In the genomic region with DNA sequence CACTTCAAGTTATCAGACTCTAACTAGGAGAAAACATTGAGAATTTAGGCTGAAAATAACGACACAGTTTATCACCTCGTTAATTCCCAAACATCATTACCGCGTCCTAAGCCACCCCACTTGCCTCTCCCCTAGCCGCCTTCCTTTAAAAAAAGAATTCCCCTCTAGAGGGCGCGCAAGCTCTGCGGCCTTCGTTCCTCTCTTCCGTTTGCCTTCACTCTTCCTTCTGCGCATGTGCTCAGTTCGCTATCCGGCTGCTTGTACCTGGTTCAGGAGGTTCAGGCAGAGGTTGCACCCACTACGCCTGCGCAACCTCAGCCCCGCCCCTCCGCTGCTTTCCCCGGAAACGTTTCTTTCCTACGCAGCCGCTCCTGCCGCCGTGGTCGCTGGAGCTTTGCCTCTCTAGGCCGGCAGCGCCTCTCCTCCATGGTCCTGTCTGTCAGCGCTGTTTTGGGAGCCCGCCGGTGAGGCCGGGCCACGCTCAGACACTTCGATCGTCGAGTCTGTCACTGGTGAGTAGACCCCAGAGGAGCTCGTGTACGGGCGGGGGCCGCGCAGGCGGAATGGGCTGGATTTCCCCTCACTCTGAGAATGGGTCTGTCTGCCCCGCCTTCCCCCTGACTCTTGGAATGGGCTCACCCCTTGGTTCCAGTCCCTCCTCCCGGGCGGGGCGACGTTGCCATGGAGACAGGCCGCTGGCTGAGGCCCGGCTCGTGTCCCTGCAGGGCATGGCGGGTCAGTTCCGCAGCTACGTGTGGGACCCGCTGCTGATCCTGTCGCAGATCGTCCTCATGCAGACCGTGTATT, we compare ENCODE assay signal across 1 cellular context.
TF ChIP-seq lines count a peak whose summit lies in the region.

A gene (plus strand): TSS at position 353 of the 807 bp plus-strand sequence. CDS start 376 bp downstream, at position 729.

TF ChIP-seq in HepG2, 621 proteins besides CTCF, POLR2A, EP300 and RAD21 (continued from another document and continues in another):
- TF ChIP-seq, protein P1, sequence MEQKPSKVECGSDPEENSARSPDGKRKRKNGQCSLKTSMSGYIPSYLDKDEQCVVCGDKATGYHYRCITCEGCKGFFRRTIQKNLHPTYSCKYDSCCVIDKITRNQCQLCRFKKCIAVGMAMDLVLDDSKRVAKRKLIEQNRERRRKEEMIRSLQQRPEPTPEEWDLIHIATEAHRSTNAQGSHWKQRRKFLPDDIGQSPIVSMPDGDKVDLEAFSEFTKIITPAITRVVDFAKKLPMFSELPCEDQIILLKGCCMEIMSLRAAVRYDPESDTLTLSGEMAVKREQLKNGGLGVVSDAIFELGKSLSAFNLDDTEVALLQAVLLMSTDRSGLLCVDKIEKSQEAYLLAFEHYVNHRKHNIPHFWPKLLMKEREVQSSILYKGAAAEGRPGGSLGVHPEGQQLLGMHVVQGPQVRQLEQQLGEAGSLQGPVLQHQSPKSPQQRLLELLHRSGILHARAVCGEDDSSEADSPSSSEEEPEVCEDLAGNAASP (CRISPR knock-in tag; IDR thresholded peaks at IDR 0.05; ENCODE audit: borderline replicate concordance) = peak; percentile 76
- TF ChIP-seq MXI1 (IDR thresholded peaks at IDR 0.05; ENCODE audit: borderline replicate concordance, low read depth, low read length) (peak; percentile 100), ZNF12 (CRISPR knock-in tag; IDR thresholded peaks at IDR 0.05) (peak; percentile 38), CENPT (CRISPR knock-in tag; IDR thresholded peaks at IDR 0.05; ENCODE audit: low read depth) (peak; percentile 52; the same call in 1 of the 2 replicates), DNMT3B (CRISPR knock-in tag; conservative IDR thresholded peaks at IDR 0.05) (peak; percentile 55), ZNF30 (CRISPR knock-in tag; IDR thresholded peaks at IDR 0.05) (no peak), ZNF34 (CRISPR knock-in tag; IDR thresholded peaks at IDR 0.05; ENCODE audit: borderline replicate concordance) (peak; percentile 99), FOXO1 (CRISPR knock-in tag; IDR thresholded peaks at IDR 0.05) (peak; percentile 69), ZNF7 (CRISPR knock-in tag; IDR thresholded peaks at IDR 0.05) (no peak), DR1 (CRISPR knock-in tag; IDR thresholded peaks at IDR 0.05) (peak; percentile 79), SNRNP70 (IDR thresholded peaks at IDR 0.05; ENCODE audit: low read depth, low read length) (no peak), SIN3A (IDR thresholded peaks at IDR 0.05; ENCODE audit: borderline replicate concordance, low read depth, low read length) (peak; percentile 100), ATRX (CRISPR knock-in tag; IDR thresholded peaks at IDR 0.05; ENCODE audit: borderline replicate concordance) (0 out of 2 replicates have a peak, but pooled peaks have one; percentile 92), RARG (CRISPR knock-in tag; IDR thresholded peaks at IDR 0.05; ENCODE audit: low read depth) (peak; percentile 94; the same call in 1 of the 2 replicates), KDM3A (CRISPR knock-in tag; IDR thresholded peaks at IDR 0.05; ENCODE audit: low read depth) (peak; percentile 98), ZNF614 (CRISPR knock-in tag; IDR thresholded peaks at IDR 0.05; ENCODE audit: borderline replicate concordance) (peak; percentile 94), KMT2B (CRISPR knock-in tag; IDR thresholded peaks at IDR 0.05) (peak; percentile 94), ZNF33A (CRISPR knock-in tag; IDR thresholded peaks at IDR 0.05; ENCODE audit: borderline replicate concordance) (peak; percentile 27; the same call in 1 of the 2 replicates), BCL6 (CRISPR knock-in tag; IDR thresholded peaks at IDR 0.05) (peak; percentile 73), EZH2 (conservative IDR thresholded peaks at IDR 0.05; ENCODE audit: low read depth, low read length) (no peak), SP5 (CRISPR knock-in tag; IDR thresholded peaks at IDR 0.05; ENCODE audit: borderline replicate concordance, low read depth) (peak; percentile 93), BRCA1 (CRISPR knock-in tag; IDR thresholded peaks at IDR 0.05) (peak; percentile 90), TAF1 (CRISPR knock-in tag; IDR thresholded peaks at IDR 0.05) (peak; percentile 96), ZNF644 (CRISPR knock-in tag; IDR thresholded peaks at IDR 0.05; ENCODE audit: low read depth) (no peak), ONECUT2 (CRISPR knock-in tag; IDR thresholded peaks at IDR 0.05) (peak; percentile 25; the same call in 1 of the 2 replicates), ZNF775 (CRISPR knock-in tag; IDR thresholded peaks at IDR 0.05; ENCODE audit: borderline replicate concordance) (peak; percentile 89; the same call in 1 of the 2 replicates), HDAC2 (CRISPR knock-in tag; IDR thresholded peaks at IDR 0.05) (peak; percentile 84), TARDBP (CRISPR knock-in tag; IDR thresholded peaks at IDR 0.05) (peak; percentile 98), RORA (CRISPR knock-in tag; IDR thresholded peaks at IDR 0.05) (no peak), KAT8 (CRISPR knock-in tag; IDR thresholded peaks at IDR 0.05) (peak; percentile 99), NFE2L2 (IDR thresholded peaks at IDR 0.05; ENCODE audit: low read length) (peak; percentile 28; the same call in 1 of the 2 replicates)
- TF ChIP-seq, protein P2, sequence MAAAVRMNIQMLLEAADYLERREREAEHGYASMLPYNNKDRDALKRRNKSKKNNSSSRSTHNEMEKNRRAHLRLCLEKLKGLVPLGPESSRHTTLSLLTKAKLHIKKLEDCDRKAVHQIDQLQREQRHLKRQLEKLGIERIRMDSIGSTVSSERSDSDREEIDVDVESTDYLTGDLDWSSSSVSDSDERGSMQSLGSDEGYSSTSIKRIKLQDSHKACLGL (CRISPR knock-in tag; IDR thresholded peaks at IDR 0.05) = peak; percentile 100
- TF ChIP-seq, protein P3, sequence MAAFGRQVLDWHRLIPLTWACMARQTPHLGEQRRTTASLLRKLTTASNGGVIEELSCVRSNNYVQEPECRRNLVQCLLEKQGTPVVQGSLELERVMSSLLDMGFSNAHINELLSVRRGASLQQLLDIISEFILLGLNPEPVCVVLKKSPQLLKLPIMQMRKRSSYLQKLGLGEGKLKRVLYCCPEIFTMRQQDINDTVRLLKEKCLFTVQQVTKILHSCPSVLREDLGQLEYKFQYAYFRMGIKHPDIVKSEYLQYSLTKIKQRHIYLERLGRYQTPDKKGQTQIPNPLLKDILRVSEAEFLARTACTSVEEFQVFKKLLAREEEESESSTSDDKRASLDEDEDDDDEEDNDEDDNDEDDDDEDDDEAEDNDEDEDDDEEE (CRISPR knock-in tag; IDR thresholded peaks at IDR 0.05) = peak; percentile 97
- TF ChIP-seq, protein P4, sequence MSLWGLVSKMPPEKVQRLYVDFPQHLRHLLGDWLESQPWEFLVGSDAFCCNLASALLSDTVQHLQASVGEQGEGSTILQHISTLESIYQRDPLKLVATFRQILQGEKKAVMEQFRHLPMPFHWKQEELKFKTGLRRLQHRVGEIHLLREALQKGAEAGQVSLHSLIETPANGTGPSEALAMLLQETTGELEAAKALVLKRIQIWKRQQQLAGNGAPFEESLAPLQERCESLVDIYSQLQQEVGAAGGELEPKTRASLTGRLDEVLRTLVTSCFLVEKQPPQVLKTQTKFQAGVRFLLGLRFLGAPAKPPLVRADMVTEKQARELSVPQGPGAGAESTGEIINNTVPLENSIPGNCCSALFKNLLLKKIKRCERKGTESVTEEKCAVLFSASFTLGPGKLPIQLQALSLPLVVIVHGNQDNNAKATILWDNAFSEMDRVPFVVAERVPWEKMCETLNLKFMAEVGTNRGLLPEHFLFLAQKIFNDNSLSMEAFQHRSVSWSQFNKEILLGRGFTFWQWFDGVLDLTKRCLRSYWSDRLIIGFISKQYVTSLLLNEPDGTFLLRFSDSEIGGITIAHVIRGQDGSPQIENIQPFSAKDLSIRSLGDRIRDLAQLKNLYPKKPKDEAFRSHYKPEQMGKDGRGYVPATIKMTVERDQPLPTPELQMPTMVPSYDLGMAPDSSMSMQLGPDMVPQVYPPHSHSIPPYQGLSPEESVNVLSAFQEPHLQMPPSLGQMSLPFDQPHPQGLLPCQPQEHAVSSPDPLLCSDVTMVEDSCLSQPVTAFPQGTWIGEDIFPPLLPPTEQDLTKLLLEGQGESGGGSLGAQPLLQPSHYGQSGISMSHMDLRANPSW (CRISPR knock-in tag; IDR thresholded peaks at IDR 0.05; ENCODE audit: borderline replicate concordance) = peak; percentile 92; the same call in 1 of the 2 replicates
- TF ChIP-seq, protein P5, sequence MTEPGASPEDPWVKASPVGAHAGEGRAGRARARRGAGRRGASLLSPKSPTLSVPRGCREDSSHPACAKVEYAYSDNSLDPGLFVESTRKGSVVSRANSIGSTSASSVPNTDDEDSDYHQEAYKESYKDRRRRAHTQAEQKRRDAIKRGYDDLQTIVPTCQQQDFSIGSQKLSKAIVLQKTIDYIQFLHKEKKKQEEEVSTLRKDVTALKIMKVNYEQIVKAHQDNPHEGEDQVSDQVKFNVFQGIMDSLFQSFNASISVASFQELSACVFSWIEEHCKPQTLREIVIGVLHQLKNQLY (CRISPR knock-in tag; IDR thresholded peaks at IDR 0.05) = peak; percentile 67
- TF ChIP-seq, protein P6, sequence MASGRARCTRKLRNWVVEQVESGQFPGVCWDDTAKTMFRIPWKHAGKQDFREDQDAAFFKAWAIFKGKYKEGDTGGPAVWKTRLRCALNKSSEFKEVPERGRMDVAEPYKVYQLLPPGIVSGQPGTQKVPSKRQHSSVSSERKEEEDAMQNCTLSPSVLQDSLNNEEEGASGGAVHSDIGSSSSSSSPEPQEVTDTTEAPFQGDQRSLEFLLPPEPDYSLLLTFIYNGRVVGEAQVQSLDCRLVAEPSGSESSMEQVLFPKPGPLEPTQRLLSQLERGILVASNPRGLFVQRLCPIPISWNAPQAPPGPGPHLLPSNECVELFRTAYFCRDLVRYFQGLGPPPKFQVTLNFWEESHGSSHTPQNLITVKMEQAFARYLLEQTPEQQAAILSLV (CRISPR knock-in tag; IDR thresholded peaks at IDR 0.05; ENCODE audit: borderline replicate concordance) = peak; percentile 86; the same call in 1 of the 2 replicates
- TF ChIP-seq, protein P7, sequence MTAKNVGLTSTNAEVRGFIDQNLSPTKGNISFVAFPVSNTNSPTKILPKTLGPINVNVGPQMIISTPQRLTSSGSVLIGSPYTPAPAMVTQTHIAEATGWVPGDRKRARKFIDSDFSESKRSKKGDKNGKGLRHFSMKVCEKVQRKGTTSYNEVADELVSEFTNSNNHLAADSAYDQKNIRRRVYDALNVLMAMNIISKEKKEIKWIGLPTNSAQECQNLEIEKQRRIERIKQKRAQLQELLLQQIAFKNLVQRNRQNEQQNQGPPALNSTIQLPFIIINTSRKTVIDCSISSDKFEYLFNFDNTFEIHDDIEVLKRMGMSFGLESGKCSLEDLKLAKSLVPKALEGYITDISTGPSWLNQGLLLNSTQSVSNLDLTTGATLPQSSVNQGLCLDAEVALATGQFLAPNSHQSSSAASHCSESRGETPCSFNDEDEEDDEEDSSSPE (CRISPR knock-in tag; IDR thresholded peaks at IDR 0.05) = peak; percentile 63; the same call in 1 of the 2 replicates
- TF ChIP-seq, protein P8, sequence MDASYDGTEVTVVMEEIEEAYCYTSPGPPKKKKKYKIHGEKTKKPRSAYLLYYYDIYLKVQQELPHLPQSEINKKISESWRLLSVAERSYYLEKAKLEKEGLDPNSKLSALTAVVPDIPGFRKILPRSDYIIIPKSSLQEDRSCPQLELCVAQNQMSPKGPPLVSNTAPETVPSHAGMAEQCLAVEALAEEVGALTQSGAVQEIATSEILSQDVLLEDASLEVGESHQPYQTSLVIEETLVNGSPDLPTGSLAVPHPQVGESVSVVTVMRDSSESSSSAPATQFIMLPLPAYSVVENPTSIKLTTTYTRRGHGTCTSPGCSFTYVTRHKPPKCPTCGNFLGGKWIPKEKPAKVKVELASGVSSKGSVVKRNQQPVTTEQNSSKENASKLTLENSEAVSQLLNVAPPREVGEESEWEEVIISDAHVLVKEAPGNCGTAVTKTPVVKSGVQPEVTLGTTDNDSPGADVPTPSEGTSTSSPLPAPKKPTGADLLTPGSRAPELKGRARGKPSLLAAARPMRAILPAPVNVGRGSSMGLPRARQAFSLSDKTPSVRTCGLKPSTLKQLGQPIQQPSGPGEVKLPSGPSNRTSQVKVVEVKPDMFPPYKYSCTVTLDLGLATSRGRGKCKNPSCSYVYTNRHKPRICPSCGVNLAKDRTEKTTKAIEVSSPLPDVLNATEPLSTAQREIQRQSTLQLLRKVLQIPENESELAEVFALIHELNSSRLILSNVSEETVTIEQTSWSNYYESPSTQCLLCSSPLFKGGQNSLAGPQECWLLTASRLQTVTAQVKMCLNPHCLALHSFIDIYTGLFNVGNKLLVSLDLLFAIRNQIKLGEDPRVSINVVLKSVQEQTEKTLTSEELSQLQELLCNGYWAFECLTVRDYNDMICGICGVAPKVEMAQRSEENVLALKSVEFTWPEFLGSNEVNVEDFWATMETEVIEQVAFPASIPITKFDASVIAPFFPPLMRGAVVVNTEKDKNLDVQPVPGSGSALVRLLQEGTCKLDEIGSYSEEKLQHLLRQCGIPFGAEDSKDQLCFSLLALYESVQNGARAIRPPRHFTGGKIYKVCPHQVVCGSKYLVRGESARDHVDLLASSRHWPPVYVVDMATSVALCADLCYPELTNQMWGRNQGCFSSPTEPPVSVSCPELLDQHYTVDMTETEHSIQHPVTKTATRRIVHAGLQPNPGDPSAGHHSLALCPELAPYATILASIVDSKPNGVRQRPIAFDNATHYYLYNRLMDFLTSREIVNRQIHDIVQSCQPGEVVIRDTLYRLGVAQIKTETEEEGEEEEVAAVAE (CRISPR knock-in tag; IDR thresholded peaks at IDR 0.05; ENCODE audit: borderline replicate concordance) = peak; percentile 92
- TF ChIP-seq, protein P9, sequence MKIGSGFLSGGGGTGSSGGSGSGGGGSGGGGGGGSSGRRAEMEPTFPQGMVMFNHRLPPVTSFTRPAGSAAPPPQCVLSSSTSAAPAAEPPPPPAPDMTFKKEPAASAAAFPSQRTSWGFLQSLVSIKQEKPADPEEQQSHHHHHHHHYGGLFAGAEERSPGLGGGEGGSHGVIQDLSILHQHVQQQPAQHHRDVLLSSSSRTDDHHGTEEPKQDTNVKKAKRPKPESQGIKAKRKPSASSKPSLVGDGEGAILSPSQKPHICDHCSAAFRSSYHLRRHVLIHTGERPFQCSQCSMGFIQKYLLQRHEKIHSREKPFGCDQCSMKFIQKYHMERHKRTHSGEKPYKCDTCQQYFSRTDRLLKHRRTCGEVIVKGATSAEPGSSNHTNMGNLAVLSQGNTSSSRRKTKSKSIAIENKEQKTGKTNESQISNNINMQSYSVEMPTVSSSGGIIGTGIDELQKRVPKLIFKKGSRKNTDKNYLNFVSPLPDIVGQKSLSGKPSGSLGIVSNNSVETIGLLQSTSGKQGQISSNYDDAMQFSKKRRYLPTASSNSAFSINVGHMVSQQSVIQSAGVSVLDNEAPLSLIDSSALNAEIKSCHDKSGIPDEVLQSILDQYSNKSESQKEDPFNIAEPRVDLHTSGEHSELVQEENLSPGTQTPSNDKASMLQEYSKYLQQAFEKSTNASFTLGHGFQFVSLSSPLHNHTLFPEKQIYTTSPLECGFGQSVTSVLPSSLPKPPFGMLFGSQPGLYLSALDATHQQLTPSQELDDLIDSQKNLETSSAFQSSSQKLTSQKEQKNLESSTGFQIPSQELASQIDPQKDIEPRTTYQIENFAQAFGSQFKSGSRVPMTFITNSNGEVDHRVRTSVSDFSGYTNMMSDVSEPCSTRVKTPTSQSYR (CRISPR knock-in tag; IDR thresholded peaks at IDR 0.05; ENCODE audit: borderline replicate concordance) = peak; percentile 66; the same call in 1 of the 2 replicates
